ENCODE assay signal across 8 cellular contexts in the genomic region with DNA sequence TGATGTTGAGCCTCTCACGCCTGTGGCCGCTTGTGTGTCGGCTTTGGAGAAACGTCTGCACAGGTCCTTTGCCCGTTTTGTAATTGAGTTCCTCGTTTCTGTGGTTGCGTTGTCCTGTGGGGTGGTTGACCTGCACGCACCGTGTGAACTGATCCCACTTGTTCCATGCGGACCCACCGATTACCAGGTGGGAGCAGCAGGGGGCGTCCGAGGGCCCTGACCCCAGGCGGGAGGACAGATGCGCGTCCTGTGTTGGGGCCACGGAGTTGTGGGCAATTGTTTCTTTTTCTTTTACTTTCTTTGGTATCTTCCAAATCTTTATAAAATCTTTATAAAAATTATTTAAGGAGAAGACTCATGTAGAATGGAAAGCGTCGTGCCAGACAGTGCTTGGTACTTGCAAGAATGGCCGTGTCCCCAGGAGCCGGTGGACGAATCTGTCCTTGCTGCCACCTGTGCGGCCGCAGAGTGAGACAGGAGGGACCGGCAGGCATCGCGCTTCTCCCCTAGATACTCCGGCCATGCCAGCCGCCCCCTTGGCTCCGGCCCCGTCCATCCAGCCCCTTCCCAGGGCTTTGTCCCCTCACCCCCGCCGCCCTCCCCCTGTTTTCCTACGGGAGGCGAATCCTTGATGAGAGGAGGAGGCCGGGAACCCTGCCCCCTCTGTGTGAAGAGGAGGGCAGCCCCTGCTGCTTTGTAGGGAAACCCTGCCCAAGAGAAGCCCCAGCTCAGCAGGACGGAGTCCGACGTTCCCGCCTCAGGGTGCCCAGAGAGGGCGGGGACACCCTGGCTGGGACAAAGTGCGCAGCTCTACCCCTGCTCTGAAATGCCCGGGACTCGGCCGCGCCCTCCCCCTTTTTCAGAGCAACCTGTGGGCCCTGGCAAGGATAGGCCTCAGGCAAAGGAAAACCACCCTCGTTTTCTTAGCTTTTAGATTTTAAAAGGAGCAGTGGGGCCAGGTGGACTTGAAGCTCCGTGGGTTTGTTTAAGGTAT. TPM values are rescaled to one million over a fixed set of nuclear protein-coding genes. Genes with fewer than 3 reads are reported as not detected.
DNase-seq lines count a peak whose midpoint lies in the region; ATAC-seq and TF ChIP-seq lines count a peak whose summit lies in the region.

No MANE protein-coding gene starts in this region.

- 60 to 68% methylated on average over 48 of the region's 48 CpGs for WGBS in lung, 2 donors

- H3K4me1 Mint-ChIP-seq in T-helper 17 cell, result peaks cover 2% of the 10 kb centered on the region

- no peak overlapping the region for H3K4me3 Mint-ChIP-seq in T-helper 17 cell

- TF ChIP-seq CTCF in GM12864 (IDR thresholded peaks at IDR 0.05; ENCODE audit: low read depth, low read length, missing control alignments) (peak; percentile 72), cardiac fibroblast (IDR thresholded peaks at IDR 0.05; ENCODE audit: low read depth, low read length) (peak; percentile 61), lung (IDR thresholded peaks at IDR 0.05; ENCODE audit: control extremely low read depth, extremely low read depth) (peak; percentile 32)

- DNase-seq in GM12864 (ENCODE audit: low read depth) (no peak), T-helper 17 cell (peak in 1 of 3 donors; percentile 33), cardiac fibroblast (ENCODE audit: low read depth in 2 of 2) (peak; percentile 22 to 25), lung (ENCODE audit: low spot score) (no peak), DMS114 treated with DMSO at 0.1 percent for 48 hours (lab: John Stamatoyannopoulos, UW; ENCODE audit: unreplicated experiment) (no peak), NCI-H1417 (lab: John Stamatoyannopoulos, UW) (no peak)
- peak; percentile 8 for DNase-seq in stimulated activated naive CD4-positive, alpha-beta T cell treated with Interleukin-2 at 50 U/mL for 16 hours (lab: John Stamatoyannopoulos, UW)

- H3K36me3 ChIP-seq in lung (ENCODE audit: control insufficient read depth in 2 of 2, insufficient read depth in 2 of 2, low read length in 2 of 2), result peaks cover 0 to 2% of the 10 kb centered on the region in 2 donors

- H3K4me3 ChIP-seq in GM12864 (ENCODE audit: low read depth, low read length), result no peak overlapping the region
- no peak overlapping the region for H3K4me3 ChIP-seq in cardiac fibroblast (replicated peaks in 1 of 2; ENCODE audit: low read depth in 2 of 2, low read length in 2 of 2)
- H3K4me3 ChIP-seq in lung, result no peak overlapping the region

- no peaks in the 10 kb centered on the region for H3K27me3 Mint-ChIP-seq in T-helper 17 cell

- no peaks in the 10 kb centered on the region for H3K9me3 ChIP-seq in T-helper 17 cell (ENCODE audit: control insufficient read depth, low read length, poor library complexity, severe bottlenecking)
- H3K9me3 ChIP-seq in lung (ENCODE audit: control insufficient read depth in 2 of 2, insufficient read depth in 1 of 2, low read length in 1 of 2), result no peaks in the 10 kb centered on the region

- peak; percentile 40 for ATAC-seq in T-helper 17 cell
- peak; percentile 6 for ATAC-seq in lung (ENCODE audit: insufficient read depth, low FRiP score)
- no peak for ATAC-seq in GM18867 (IDR thresholded peaks at IDR 0.05; ENCODE audit: unreplicated experiment)

- no peak overlapping the region for H3K27ac Mint-ChIP-seq in T-helper 17 cell

- H3K27ac ChIP-seq in lung (ENCODE audit: low read depth in 1 of 2, low read length in 1 of 2), result no peak overlapping the region

- peaks cover 0 to 2% of the 10 kb centered on the region in 2 donors for H3K4me1 ChIP-seq in lung (ENCODE audit: control insufficient read depth in 2 of 2, insufficient read depth in 2 of 2, low read length in 2 of 2)

- H3K36me3 Mint-ChIP-seq in T-helper 17 cell (ENCODE audit: low read depth), result no peaks in the 10 kb centered on the region

- H3K27me3 ChIP-seq in lung (ENCODE audit: control insufficient read depth, insufficient read depth), result no peaks in the 10 kb centered on the region

RNA-seq across cellular contexts. Expression of a gene that starts 41.7 kb away (rescaled TPM):
- total RNA-seq in T-helper 17 cell, result 10 to 100 TPM; 26.0 to 33.5 TPM
- total RNA-seq in lung, result 100 to 1,000 TPM; 100 to 149 TPM
- polyA plus RNA-seq in lung, result 100 to 1,000 TPM in 1 of 2 donors, 10 to 100 TPM in 1; 55.2 to 133 TPM

Comparison
In these comparisons a context has a peak if more than half of its experiments do, and no peak if none do; other contexts are left out.
1. DNase-seq: peak in cardiac fibroblast (2 of 2) and stimulated activated naive CD4-positive, alpha-beta T cell treated with Interleukin-2 at 50 U/mL for 16 hours (single experiment); none in GM12864 (single experiment), lung (single experiment), DMS114 treated with DMSO at 0.1 percent for 48 hours (single experiment) and NCI-H1417 (0 of 3).
2. Peak in every context shown above with its lines, with median percentiles within 50 percentile points of each other: CTCF ChIP-seq.